In the genomic region with DNA sequence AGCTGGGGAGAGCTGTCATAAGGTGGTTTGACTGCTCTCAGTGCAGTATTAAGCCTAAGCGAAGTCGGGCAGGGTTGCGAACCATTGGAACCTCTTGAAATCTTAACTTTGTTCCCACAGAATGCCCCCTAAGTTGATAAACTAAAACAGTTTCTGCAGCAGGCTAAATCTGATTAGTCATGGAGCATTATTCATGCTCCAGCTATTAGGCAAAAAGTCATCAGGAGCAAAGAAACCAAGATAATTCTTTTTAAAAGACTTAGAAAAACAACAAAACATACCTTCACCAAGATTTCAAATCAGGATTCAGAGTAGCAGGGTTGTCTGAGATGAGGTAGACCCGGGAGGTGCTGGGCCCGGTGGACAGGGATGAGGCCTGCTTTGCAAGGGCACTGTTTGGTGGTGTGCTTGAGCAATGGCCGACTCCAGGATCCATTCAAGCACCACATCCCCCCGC, we compare ENCODE assay signal across 12 cellular contexts.
DNase-seq lines count a peak whose midpoint lies in the region; ATAC-seq and TF ChIP-seq lines count a peak whose summit lies in the region.
"Had no signal": no experiment of that assay in that cellular context is flagged by ENCODE, and none has a peak within 500 bp of the region (broad histone marks: within the 10 kb centered on the region; RNA-seq: fewer than 3 reads in every experiment).

No MANE protein-coding gene starts in this region.

- peak overlapping the region; percentile 85 for H2BK120ac ChIP-seq in mesenchymal stem cell (ENCODE audit: low read depth, low read length)

- TF ChIP-seq POLR2A in transverse colon (IDR thresholded peaks at IDR 0.05): no peak

- in situ Hi-C loops in transverse colon (cut with MboI; ENCODE audit: low pct_ligation_motif_present in 1 of 4, low pct_unique_long_range_greater_than_20kb in 1 of 4, low sequenced_read_pairs in 3 of 4): no loop called here

- intact Hi-C loops in transverse colon (cut with DNase I; ENCODE audit: low total_unique reads): loop anchor here (5.0 to 10.0 kb wide), 2 partner anchors 37 to 70 kb away; a partner anchor contains a TSS

- H3K79me1 ChIP-seq in mesenchymal stem cell (replicated peaks; ENCODE audit: low read length, poor library complexity, severe bottlenecking): no peaks in the 10 kb centered on the region

- peak overlapping the region; percentile 75 to 86 for H3K18ac ChIP-seq in mesenchymal stem cell (ENCODE audit: low read depth in 1 of 2, low read length in 2 of 2)

- H3K9me2 ChIP-seq in Loucy (replicated peaks; ENCODE audit: low read depth, low read length): no peaks in the 10 kb centered on the region

- peaks cover 19% of the 10 kb centered on the region for H3K4me1 ChIP-seq in Loucy (ENCODE audit: insufficient read depth, low read length, poor library complexity, severe bottlenecking)
- H3K4me1 ChIP-seq in mesenchymal stem cell (ENCODE audit: control insufficient read depth, insufficient read depth, low read depth, low read length): peaks cover 4% of the 10 kb centered on the region
- H3K4me1 ChIP-seq in transverse colon: peaks cover 25 to 54% (median 36%) of the 10 kb centered on the region in 4 donors

- H3K36me3 ChIP-seq in Loucy (ENCODE audit: insufficient read depth, low read length) (no peaks in the 10 kb centered on the region), mesenchymal stem cell (ENCODE audit: control insufficient read depth in 1 of 2, insufficient read depth in 2 of 2, low read depth in 1 of 2, low read length in 2 of 2) (no peaks in the 10 kb centered on the region), transverse colon (no peaks in the 10 kb centered on the region)
- H3K36me3 ChIP-seq: spleen had no signal

- H3K23ac ChIP-seq in mesenchymal stem cell (ENCODE audit: low read length in 2 of 2): no peak overlapping the region

- DNase-seq in cardiac fibroblast (ENCODE audit: low read depth in 2 of 2): peak; percentile 57 to 73
- DNase-seq in mesenchymal stem cell: peak; percentile 76
- no peak for DNase-seq in transverse colon
- DNase-seq in T-helper 1 cell: no peak
- DNase-seq: activated CD4-positive, alpha-beta T cell treated with anti-CD3 and anti-CD28 coated beads for 36 hours; MV-4-11; spleen; stimulated activated naive CD4-positive, alpha-beta T cell had no signal

- TF ChIP-seq EP300 in transverse colon (IDR thresholded peaks at IDR 0.05; ENCODE audit: low read depth): no peak

- no peak overlapping the region for H2AK5ac ChIP-seq in mesenchymal stem cell (ENCODE audit: low read length, severe bottlenecking)

- peak overlapping the region in 1 of 2 experiments; percentile 54 for H3K4ac ChIP-seq in mesenchymal stem cell (ENCODE audit: low read depth in 1 of 2, low read length in 2 of 2)

- no peaks in the 10 kb centered on the region for H3F3A ChIP-seq in Loucy (ENCODE audit: low read depth)

- H3K79me2 ChIP-seq in Loucy (ENCODE audit: insufficient read depth, low read length): no peaks in the 10 kb centered on the region

- TF ChIP-seq CTCF in Loucy (conservative IDR thresholded peaks at IDR 0.05; ENCODE audit: low read length) (no peak), cardiac fibroblast (IDR thresholded peaks at IDR 0.05; ENCODE audit: low read depth, low read length) (no peak), transverse colon (IDR thresholded peaks at IDR 0.05) (no peak)

- H4K20me1 ChIP-seq in Loucy (ENCODE audit: insufficient read depth, low read length, poor library complexity, severe bottlenecking): no peaks in the 10 kb centered on the region

- H3K4me2 ChIP-seq in Loucy (ENCODE audit: low read depth, low read length, poor library complexity, severe bottlenecking) (no peak overlapping the region), mesenchymal stem cell (ENCODE audit: low read length, poor library complexity, severe bottlenecking) (no peak overlapping the region)

- no peak overlapping the region for H2BK15ac ChIP-seq in mesenchymal stem cell (ENCODE audit: low read depth, poor library complexity, severe bottlenecking)

- 20% methylated on average over 5 of the region's 7 CpGs for WGBS in mesenchymal stem cell
- WGBS in transverse colon (ENCODE audit: low coverage in 1 of 2), 2 donors: 92 to 93% methylated on average over 6 to 7 of the region's 7 CpGs

- H2BK5ac ChIP-seq in mesenchymal stem cell (ENCODE audit: low read depth, low read length, poor library complexity, severe bottlenecking): peak overlapping the region; percentile 3

- peak overlapping the region in 1 of 2 experiments; percentile 51 for H2BK12ac ChIP-seq in mesenchymal stem cell (ENCODE audit: low read length in 2 of 2)

- no peak overlapping the region for H3K14ac ChIP-seq in mesenchymal stem cell (ENCODE audit: low read length in 2 of 2)

- H2AFZ ChIP-seq in Loucy (ENCODE audit: low read length) (peak overlapping the region; percentile 20; the same call in 1 of the 2 replicates), mesenchymal stem cell (ENCODE audit: low read depth, low read length) (no peak overlapping the region)

- H3K9me3 ChIP-seq in Loucy (ENCODE audit: insufficient read depth, low read depth, low read length) (no peaks in the 10 kb centered on the region), mesenchymal stem cell (ENCODE audit: control insufficient read depth, low read length) (no peaks in the 10 kb centered on the region), transverse colon (no peaks in the 10 kb centered on the region)
- H3K9me3 ChIP-seq: spleen had no signal

- H3K4me3 ChIP-seq in Loucy (ENCODE audit: low read length, poor library complexity, severe bottlenecking) (no peak overlapping the region), cardiac fibroblast (replicated peaks in 1 of 2; ENCODE audit: low read depth in 2 of 2, low read length in 2 of 2) (no peak overlapping the region), mesenchymal stem cell (ENCODE audit: insufficient read depth in 1 of 2, low read depth in 1 of 2, low read length in 2 of 2) (peak overlapping the region in 1 of 2 experiments; percentile 32), transverse colon (no peak overlapping the region)
- H3K4me3 ChIP-seq: spleen had no signal

- peak overlapping the region; percentile 90 for H4K8ac ChIP-seq in mesenchymal stem cell (ENCODE audit: low read length)

- H3K27ac ChIP-seq in mesenchymal stem cell (ENCODE audit: low read length, poor library complexity, severe bottlenecking) (peak overlapping the region; percentile 67), transverse colon (peak overlapping the region; percentile 92 to 94 (median 93))
- H3K27ac ChIP-seq: spleen had no signal

- H3K9ac ChIP-seq in Loucy (ENCODE audit: low read depth, low read length, poor library complexity, severe bottlenecking) (no peak overlapping the region), mesenchymal stem cell (ENCODE audit: low read length) (peak overlapping the region; percentile 89)

- H3K27me3 ChIP-seq in Loucy (ENCODE audit: insufficient read depth, low read length, poor library complexity, severe bottlenecking) (no peaks in the 10 kb centered on the region), mesenchymal stem cell (ENCODE audit: control insufficient read depth in 1 of 2, insufficient read depth in 1 of 2, low read length in 2 of 2) (no peaks in the 10 kb centered on the region), transverse colon (no peaks in the 10 kb centered on the region)
- H3K27me3 ChIP-seq: spleen had no signal

- peak overlapping the region; percentile 86 for H4K91ac ChIP-seq in mesenchymal stem cell (ENCODE audit: low read length)

- ATAC-seq in GM21786 (IDR thresholded peaks at IDR 0.05; ENCODE audit: unreplicated experiment) (no peak), HG02970 (IDR thresholded peaks at IDR 0.05; ENCODE audit: low FRiP score, unreplicated experiment) (no peak), HG02973 (IDR thresholded peaks at IDR 0.05; ENCODE audit: unreplicated experiment) (no peak)
- ATAC-seq: activated CD4-positive, alpha-beta T cell treated with anti-CD3 and anti-CD28 coated beads for 36 hours had no signal

Comparison
In these comparisons a context has a peak if more than half of its experiments do, and no peak if none do; other contexts are left out.
1. DNase-seq: peak in cardiac fibroblast (2 of 2) and mesenchymal stem cell (single experiment); none in transverse colon (single experiment) and T-helper 1 cell (0 of 5).